Comparison of ENCODE assay signal across 20 cellular contexts in the genomic region with DNA sequence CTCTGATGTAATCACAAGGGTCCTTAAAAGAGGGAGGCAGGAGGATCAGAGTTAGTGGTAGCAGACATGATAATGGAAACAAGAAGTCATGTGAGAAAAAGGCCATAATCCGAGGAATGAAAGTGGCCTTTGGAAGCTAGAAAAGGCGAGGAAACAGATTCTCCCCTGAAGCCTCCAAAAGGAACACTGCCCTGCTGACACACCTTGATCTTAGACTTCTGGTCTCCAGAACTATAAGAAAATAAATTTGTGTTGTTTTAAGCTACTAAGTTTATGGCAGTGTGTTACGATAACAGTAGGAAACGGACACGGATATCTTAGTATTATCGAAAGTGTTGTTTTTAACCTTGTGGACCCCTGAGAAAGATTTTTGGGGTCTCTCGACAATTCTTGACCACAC. TPM values are rescaled to one million over a fixed set of nuclear protein-coding genes. Genes with fewer than 3 reads are reported as not detected.
A peak's percentile ranks its signal among the peaks of the same experiment; 100 is the strongest.
DNase-seq lines count a peak whose midpoint lies in the region; ATAC-seq and TF ChIP-seq lines count a peak whose summit lies in the region.
"Had no signal": no experiment of that assay in that cellular context is flagged by ENCODE, and none has a peak within 500 bp of the region (broad histone marks: within the 10 kb centered on the region; RNA-seq: fewer than 3 reads in every experiment).

No MANE protein-coding gene starts in this region.

- H3K4me2 ChIP-seq in trophoblast cell (ENCODE audit: low read length): no peak overlapping the region
- H3K4me2 ChIP-seq: BLaER1, GM23338 had no signal

- H3K36me3 Mint-ChIP-seq in Caco-2 (ENCODE audit: insufficient read depth, unreplicated experiment) (no peaks in the 10 kb centered on the region), WTC11 (peaks cover 8% of the 10 kb centered on the region; the same call in 1 of the 2 replicates)
- H3K36me3 Mint-ChIP-seq in naive thymus-derived CD8-positive, alpha-beta T cell: peaks cover 0 to 54% (median 13%) of the 10 kb centered on the region in 3 donors

- no peak overlapping the region for H3K4ac ChIP-seq in trophoblast cell (ENCODE audit: low read depth, low read length)

- H3K27me3 Mint-ChIP-seq in Caco-2 (ENCODE audit: insufficient read depth, unreplicated experiment): no peaks in the 10 kb centered on the region
- no peaks in the 10 kb centered on the region for H3K27me3 Mint-ChIP-seq in WTC11 (ENCODE audit: low read depth)
- no peaks in the 10 kb centered on the region for H3K27me3 Mint-ChIP-seq in naive thymus-derived CD8-positive, alpha-beta T cell
- H3K27me3 Mint-ChIP-seq: CD4-positive, CD25-positive, alpha-beta regulatory T cell had no signal

- CTCF ChIA-PET in Caco-2 (lab: Charles Lee) (no interaction called here), WTC11 (lab: Charles Lee) (interaction anchor here (1.6 kb wide), 1 partner anchor 32 kb away, joined by 5 read pairs; no protein-coding TSS in a partner anchor)

- H3K27ac Mint-ChIP-seq in Caco-2 (ENCODE audit: unreplicated experiment): no peak overlapping the region
- H3K27ac Mint-ChIP-seq in WTC11: peak overlapping the region; percentile 7; the same call in 1 of the 2 replicates
- no peak overlapping the region for H3K27ac Mint-ChIP-seq in naive thymus-derived CD8-positive, alpha-beta T cell
- H3K27ac Mint-ChIP-seq: CD4-positive, CD25-positive, alpha-beta regulatory T cell; CD8-positive, alpha-beta T cell; GM23338 had no signal

- no peaks in the 10 kb centered on the region for H3K4me1 Mint-ChIP-seq in Caco-2 (ENCODE audit: low read depth, unreplicated experiment)
- H3K4me1 Mint-ChIP-seq in WTC11: no peaks in the 10 kb centered on the region
- H3K4me1 Mint-ChIP-seq in naive thymus-derived CD8-positive, alpha-beta T cell: peaks cover 4 to 9% (median 6%) of the 10 kb centered on the region in 4 donors
- H3K4me1 Mint-ChIP-seq: GM23338, H9 had no signal

- no peak overlapping the region for H2BK12ac ChIP-seq in trophoblast cell (ENCODE audit: low read length)

- H3K27me3 ChIP-seq in Caco-2 (replicated peaks; ENCODE audit: control insufficient read depth, insufficient read depth, low read length): no peaks in the 10 kb centered on the region
- no peaks in the 10 kb centered on the region for H3K27me3 ChIP-seq in trophoblast cell (ENCODE audit: insufficient read depth, low read length)
- H3K27me3 ChIP-seq in upper lobe of right lung: no peaks in the 10 kb centered on the region
- H3K27me3 ChIP-seq: BLaER1 had no signal

- no peak overlapping the region for H2AK5ac ChIP-seq in trophoblast cell (ENCODE audit: low read length)

- no peak overlapping the region for H4K8ac ChIP-seq in trophoblast cell (ENCODE audit: low read depth, low read length)

- DNase-seq in Caco-2 (no peak), WTC11 (ENCODE audit: low spot score) (no peak), left colon (no peak), trophoblast cell (no peak), head of caudate nucleus (no peak), upper lobe of right lung (no peak), OCI-M2 (lab: John Stamatoyannopoulos, UW; ENCODE audit: unreplicated experiment) (no peak)
- no peak for DNase-seq in naive thymus-derived CD8-positive, alpha-beta T cell
- DNase-seq: CD4-positive, CD25-positive, alpha-beta regulatory T cell; CD8-positive, alpha-beta T cell; DMS 273 treated with DMSO at 0.1 percent for 48 hours; DMS79; EL; GDM1; H9 had no signal

- H3K4me1 ChIP-seq in Caco-2 (peaks cover 17% of the 10 kb centered on the region), trophoblast cell (ENCODE audit: control insufficient read depth in 1 of 2, insufficient read depth in 2 of 2, low read length in 2 of 2) (no peaks in the 10 kb centered on the region), upper lobe of right lung (peaks cover 4% of the 10 kb centered on the region)
- H3K4me1 ChIP-seq: BLaER1 had no signal

- H3K79me2 ChIP-seq in trophoblast cell (ENCODE audit: control insufficient read depth, insufficient read depth, low read length, poor library complexity): no peaks in the 10 kb centered on the region

- H3K23ac ChIP-seq in trophoblast cell (ENCODE audit: low read length): no peak overlapping the region

- peak overlapping the region; percentile 43 for H4K12ac ChIP-seq in trophoblast cell (ENCODE audit: low read depth, low read length)

- H3K9ac ChIP-seq in trophoblast cell (ENCODE audit: low read length): no peak overlapping the region
- H3K9ac ChIP-seq: BLaER1 had no signal

- H3K4me3 ChIP-seq in Caco-2 (ENCODE audit: low read depth, low read length): no peak overlapping the region
- H3K4me3 ChIP-seq in trophoblast cell (ENCODE audit: low read depth, low read length): no peak overlapping the region
- no peak overlapping the region for H3K4me3 ChIP-seq in upper lobe of right lung
- H3K4me3 ChIP-seq: BLaER1, GM12878, GM23338 had no signal

- BruUV-seq in Caco-2 (replicated peaks; lab: Mats Ljungman, UMichigan): TSS peak; percentile 39

- H3K9me3 Mint-ChIP-seq in Caco-2 (ENCODE audit: unreplicated experiment) (no peaks in the 10 kb centered on the region), WTC11 (no peaks in the 10 kb centered on the region)
- H3K9me3 Mint-ChIP-seq in naive thymus-derived CD8-positive, alpha-beta T cell: no peaks in the 10 kb centered on the region
- H3K9me3 Mint-ChIP-seq: CD4-positive, CD25-positive, alpha-beta regulatory T cell; CD8-positive, alpha-beta T cell; GM23338; H9 had no signal

- no peak overlapping the region for H3K27ac ChIP-seq in trophoblast cell (ENCODE audit: low read depth, low read length)
- H3K27ac ChIP-seq in upper lobe of right lung: no peak overlapping the region
- H3K27ac ChIP-seq: BLaER1, C4-2B had no signal

- no peak overlapping the region for H3K14ac ChIP-seq in trophoblast cell (ENCODE audit: low read length)

- H3K4me3 Mint-ChIP-seq in Caco-2 (ENCODE audit: unreplicated experiment) (no peak overlapping the region), WTC11 (no peak overlapping the region)
- no peak overlapping the region for H3K4me3 Mint-ChIP-seq in naive thymus-derived CD8-positive, alpha-beta T cell
- H3K4me3 Mint-ChIP-seq: CD4-positive, CD25-positive, alpha-beta regulatory T cell; CD8-positive, alpha-beta T cell; GM23338; H9 had no signal

- no peaks in the 10 kb centered on the region for H3K36me3 ChIP-seq in Caco-2 (ENCODE audit: control insufficient read depth, insufficient read depth, low read length)
- H3K36me3 ChIP-seq in trophoblast cell (ENCODE audit: control insufficient read depth in 1 of 2, insufficient read depth in 2 of 2, low read length in 2 of 2): peaks cover 3 to 7% of the 10 kb centered on the region in 2 experiments
- H3K36me3 ChIP-seq in upper lobe of right lung: peaks cover 13% of the 10 kb centered on the region

- no peak overlapping the region for H2BK120ac ChIP-seq in trophoblast cell (ENCODE audit: insufficient read depth, low read length, poor library complexity)

- no peak for TF ChIP-seq CTCF in Caco-2 (IDR thresholded peaks at IDR 0.05; ENCODE audit: insufficient read depth in 1 of 2, low read depth in 1 of 2, low read length in 1 of 2, severe bottlenecking in 1 of 2, unreplicated experiment in 1 of 2)
- TF ChIP-seq CTCF in WTC11 (IDR thresholded peaks at IDR 0.05): no peak
- TF ChIP-seq CTCF in upper lobe of right lung (IDR thresholded peaks at IDR 0.05): no peak

- no peak overlapping the region for H4K91ac ChIP-seq in trophoblast cell (ENCODE audit: low read depth, low read length)

- no peaks in the 10 kb centered on the region for H3K9me3 ChIP-seq in Caco-2
- no peaks in the 10 kb centered on the region for H3K9me3 ChIP-seq in trophoblast cell (ENCODE audit: insufficient read depth, low read depth, low read length)
- no peaks in the 10 kb centered on the region for H3K9me3 ChIP-seq in upper lobe of right lung
- H3K9me3 ChIP-seq: BLaER1 had no signal

- H3K79me1 ChIP-seq in trophoblast cell (ENCODE audit: low read length): no peaks in the 10 kb centered on the region

- no peak overlapping the region for H3K18ac ChIP-seq in trophoblast cell (ENCODE audit: low read length)

- ATAC-seq in WTC11 (no peak), left colon (peak; percentile 68), upper lobe of right lung (no peak)
- ATAC-seq in naive thymus-derived CD8-positive, alpha-beta T cell: no peak
- ATAC-seq: CD8-positive, alpha-beta T cell; GM12878; GM23338; HCT116 had no signal

- whole genome bisulfite sequencing in trophoblast cell (ENCODE audit: extremely low coverage, insufficient coverage, insufficient read length): no CpG with 5 or more reads among the region's 7 CpGs

- intact Hi-C loops in Caco-2 (cut with micrococcal nuclease; ENCODE audit: unreplicated experiment) (loop anchor here (1.0 kb wide), 1 partner anchor 10 kb away; no protein-coding TSS in a partner anchor), left colon (cut with DNase I, micrococcal nuclease) (no loop called here), head of caudate nucleus (cut with DNase I) (no loop called here), upper lobe of right lung (cut with DNase I) (no loop called here)

- POLR2A ChIA-PET in Caco-2 (lab: Charles Lee): no interaction called here
- POLR2A ChIA-PET in WTC11 (lab: Charles Lee): no interaction called here
- POLR2A ChIA-PET in naive thymus-derived CD8-positive, alpha-beta T cell (lab: Charles Lee): no interaction called here

- no peak overlapping the region for H2AFZ ChIP-seq in trophoblast cell (ENCODE audit: insufficient read depth, low read length, poor library complexity)
- H2AFZ ChIP-seq: GM23338 had no signal

- H2BK5ac ChIP-seq in trophoblast cell (ENCODE audit: low read depth, low read length, poor library complexity): no peak overlapping the region

RNA-seq across cellular contexts. Expression of a gene that starts 24.4 kb away (rescaled TPM):
- 36.4 and 42.1 TPM in 2 replicates for total RNA-seq in Caco-2 (2022)
- total RNA-seq in WTC11 (2021): 29.1 to 30.3 TPM (median 30.0 TPM) in 3 replicates
- 100 to 1,000 TPM; 116 to 131 TPM for total RNA-seq in left colon
- 39.6 and 42.1 TPM in 2 replicates for polyA plus RNA-seq in trophoblast cell (2013)
- 39.2 TPM for total RNA-seq in upper lobe of right lung
- total RNA-seq in naive thymus-derived CD8-positive, alpha-beta T cell: 10 to 100 TPM; 32.8 to 36.1 TPM
- 10 to 100 TPM; 11.2 to 11.8 (median 11.8) TPM for polyA plus RNA-seq in naive thymus-derived CD8-positive, alpha-beta T cell

RNA-seq across cellular contexts. Expression of a gene that starts 32.4 kb away (rescaled TPM):
- 8.2 and 8.7 TPM in 2 replicates for total RNA-seq in Caco-2 (2022)
- total RNA-seq in WTC11 (2021): 10.3 to 12.8 TPM (median 12.7 TPM) in 3 replicates
- total RNA-seq in left colon: 1 to 10 TPM; 8.5 to 9.0 TPM
- polyA plus RNA-seq in trophoblast cell (2013): 12.0 TPM in 2 replicates
- total RNA-seq in upper lobe of right lung: 13.5 TPM
- 10 to 100 TPM; 17.3 to 19.5 TPM for total RNA-seq in naive thymus-derived CD8-positive, alpha-beta T cell
- polyA plus RNA-seq in naive thymus-derived CD8-positive, alpha-beta T cell: 1 to 10 TPM; 7.1 to 9.0 (median 8.4) TPM
